ENCODE assay signal across 1 cellular context in genomic region chr2:26075173-26075572, GRCh38.
TF ChIP-seq lines count a peak whose summit lies in the region.

No MANE protein-coding gene starts in this region.

TF ChIP-seq in K562, 482 proteins besides CTCF, POLR2A, EP300 and RAD21 (continued from another document):
- TF ChIP-seq BRF2 (IDR thresholded peaks at IDR 0.05; ENCODE audit: borderline replicate concordance, insufficient read depth, insufficient read length) (no peak), TAF7 (tag; IDR thresholded peaks at IDR 0.05) (no peak), XRCC3 (IDR thresholded peaks at IDR 0.05) (no peak), DPF2 (IDR thresholded peaks at IDR 0.05) (peak; percentile 72), SP1 (CRISPR knock-in tag; IDR thresholded peaks at IDR 0.05) (no peak), ZNF740 (CRISPR knock-in tag; IDR thresholded peaks at IDR 0.05) (no peak), ZNF740 (tag; IDR thresholded peaks at IDR 0.05) (no peak), MLLT1 (IDR thresholded peaks at IDR 0.05) (no peak), ZNF436 (CRISPR knock-in tag; IDR thresholded peaks at IDR 0.05) (no peak), EWSR1 (IDR thresholded peaks at IDR 0.05; ENCODE audit: borderline replicate concordance, low read depth, partially characterized antibody) (no peak), MNT (conservative IDR thresholded peaks at IDR 0.05) (0 out of 4 replicates have a peak, but pooled peaks of 1 of the 2 experiments have one; percentile 18), SNAPC5 (CRISPR knock-in tag; IDR thresholded peaks at IDR 0.05) (no peak), HDAC3 (IDR thresholded peaks at IDR 0.05; ENCODE audit: borderline replicate concordance, partially characterized antibody) (no peak), ZNF408 (CRISPR knock-in tag; IDR thresholded peaks at IDR 0.05; ENCODE audit: low read depth) (no peak), MAFK (IDR thresholded peaks at IDR 0.05; ENCODE audit: low read length) (no peak), ATF2 (CRISPR knock-in tag; IDR thresholded peaks at IDR 0.05) (no peak), ZNF589 (CRISPR knock-in tag; IDR thresholded peaks at IDR 0.05; ENCODE audit: low read depth) (no peak), ZEB2 (IDR thresholded peaks at IDR 0.05) (peak; percentile 48; the same call in 1 of the 2 replicates), NCOR1 (IDR thresholded peaks at IDR 0.05) (peak; percentile 30; the same call in 1 of the 2 replicates), ZNF384 (IDR thresholded peaks at IDR 0.05; ENCODE audit: low read depth, low read length) (no peak), ARID1B (IDR thresholded peaks at IDR 0.05) (peak; percentile 39), PCBP2 (IDR thresholded peaks at IDR 0.05; ENCODE audit: low read depth, low read length, poor library complexity, severe bottlenecking) (no peak), HLTF (IDR thresholded peaks at IDR 0.05) (no peak), ETV1 (tag; conservative IDR thresholded peaks at IDR 0.05; ENCODE audit: low read depth) (no peak), RFX5 (IDR thresholded peaks at IDR 0.05; ENCODE audit: low read depth, low read length) (no peak), BDP1 (IDR thresholded peaks at IDR 0.05; ENCODE audit: insufficient read depth, insufficient read length) (no peak), MAFG (tag; conservative IDR thresholded peaks at IDR 0.05) (no peak), HCFC1 (IDR thresholded peaks at IDR 0.05; ENCODE audit: low read depth, low read length) (no peak), ARID3A (IDR thresholded peaks at IDR 0.05; ENCODE audit: borderline replicate concordance, low read depth, low read length) (peak; percentile 35; the same call in 1 of the 2 replicates), HNRNPUL1 (IDR thresholded peaks at IDR 0.05; ENCODE audit: low read length) (no peak), DACH1 (IDR thresholded peaks at IDR 0.05; ENCODE audit: partially characterized antibody) (peak; percentile 46), ZSCAN32 (CRISPR knock-in tag; IDR thresholded peaks at IDR 0.05) (no peak), TARDBP (IDR thresholded peaks at IDR 0.05) (no peak), BACH1 (tag; IDR thresholded peaks at IDR 0.05) (no peak), ZNF75A (CRISPR knock-in tag; IDR thresholded peaks at IDR 0.05) (no peak), VEZF1 (CRISPR knock-in tag; IDR thresholded peaks at IDR 0.05) (no peak), SIN3A (IDR thresholded peaks at IDR 0.05; ENCODE audit: borderline replicate concordance in 2 of 2, control insufficient read depth in 1 of 2, low read depth in 2 of 2, low read length in 2 of 2) (no peak), ZBTB5 (IDR thresholded peaks at IDR 0.05) (no peak), PTBP1 (IDR thresholded peaks at IDR 0.05; ENCODE audit: low read depth, low read length) (no peak), ZFP91 (CRISPR knock-in tag; IDR thresholded peaks at IDR 0.05) (no peak), POLR3A (IDR thresholded peaks at IDR 0.05; ENCODE audit: borderline replicate concordance, extremely low read depth, insufficient read depth, insufficient read length) (no peak), SOX6 (IDR thresholded peaks at IDR 0.05) (peak; percentile 19; the same call in 1 of the 2 replicates), ID3 (CRISPR knock-in tag; IDR thresholded peaks at IDR 0.05) (no peak), ID3 (tag; IDR thresholded peaks at IDR 0.05) (no peak), ARID3B (CRISPR knock-in tag; IDR thresholded peaks at IDR 0.05; ENCODE audit: borderline replicate concordance) (no peak), ATF7 (IDR thresholded peaks at IDR 0.05) (no peak), HNRNPK (IDR thresholded peaks at IDR 0.05; ENCODE audit: low read depth, low read length, poor library complexity, severe bottlenecking) (no peak), CBFA2T3 (IDR thresholded peaks at IDR 0.05) (peak; percentile 50; the same call in 1 of the 2 replicates), SMAD3 (CRISPR knock-in tag; conservative IDR thresholded peaks at IDR 0.05) (no peak), ZNF121 (CRISPR knock-in tag; conservative IDR thresholded peaks at IDR 0.05) (no peak)
